24 cellular contexts compared by ENCODE assay signal in the genomic region with DNA sequence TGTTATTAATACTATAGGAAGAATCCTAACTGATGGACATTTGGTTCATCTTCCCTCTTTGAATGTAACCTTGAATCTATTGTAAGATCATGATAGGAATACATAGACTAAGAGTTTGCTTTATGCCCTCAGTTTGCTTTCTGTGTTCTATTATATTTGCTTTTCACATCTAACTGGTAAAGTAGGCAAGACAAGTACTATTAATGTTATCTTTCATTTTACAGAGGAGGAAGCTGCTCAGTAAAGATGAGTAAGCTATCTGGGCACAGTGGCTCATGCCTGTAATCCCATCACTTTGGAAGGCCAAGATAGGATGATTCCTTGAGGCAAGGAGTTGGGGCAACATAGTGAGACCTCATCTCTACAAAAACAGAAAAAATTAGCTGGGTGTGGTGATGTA.
"Had no signal": no experiment of that assay in that cellular context is flagged by ENCODE, and none has a peak within 500 bp of the region (broad histone marks: within the 10 kb centered on the region; RNA-seq: fewer than 3 reads in every experiment).

No MANE protein-coding gene starts in this region.

- H3K27me3 ChIP-seq: MG63, SJSA1 had no signal

- H3K27ac ChIP-seq: HL-60, KMS-11, SJSA1, SK-N-MC had no signal

- H3K9me3 Mint-ChIP-seq: IgD-negative memory B cell had no signal

- ATAC-seq: K562 had no signal

- H3K9me3 ChIP-seq: MG63, SJSA1 had no signal

- H3K4me1 Mint-ChIP-seq: IgD-negative memory B cell had no signal

- H3K4me3 Mint-ChIP-seq: IgD-negative memory B cell had no signal

- H3K27me3 Mint-ChIP-seq: IgD-negative memory B cell had no signal

- H3K27ac Mint-ChIP-seq: IgD-negative memory B cell had no signal

- DNase-seq: Kasumi-1, MG63, NCI-H1092, NCI-H1105 treated with DMSO at 0.1 percent for 48 hours, NCI-H1417 treated with DMSO at 0.1 percent for 48 hours, NCI-H146, NCI-H1694 treated with DMSO at 0.1 percent for 48 hours, NCI-H1930, NCI-H2081, NCI-H2171, NCI-H226, NCI-H446, NCI-H524 treated with DMSO at 0.1 percent for 48 hours, NCI-H69, NCI-H774, Right ventricle myocardium superior, RPMI8226, SIG-M5 had no signal
